ENCODE assay signal across 16 cellular contexts in genomic region chr1:8352471-8352845, GRCh38. TPM values are rescaled to one million over a fixed set of nuclear protein-coding genes. Genes with fewer than 3 reads are reported as not detected.
A peak's percentile ranks its signal among the peaks of the same experiment; 100 is the strongest.
DNase-seq lines count a peak whose midpoint lies in the region; ATAC-seq and TF ChIP-seq lines count a peak whose summit lies in the region.
"Had no signal": no experiment of that assay in that cellular context is flagged by ENCODE, and none has a peak within 500 bp of the region (broad histone marks: within the 10 kb centered on the region; RNA-seq: fewer than 3 reads in every experiment).

No MANE protein-coding gene starts in this region.

- H3K27ac ChIP-seq in right atrium auricular region (peak overlapping the region; percentile 78), dorsolateral prefrontal cortex (peak overlapping the region in 52 of 59 donors; percentile 3 to 82 (median 66)), neural progenitor cell (peak overlapping the region; percentile 70), upper lobe of right lung (peak overlapping the region; percentile 65)
- H3K27ac ChIP-seq: KMS-11 had no signal

- H3K4me3 Mint-ChIP-seq in neural progenitor cell: no peak overlapping the region

- peak overlapping the region; percentile 85 for H3K27ac Mint-ChIP-seq in neural progenitor cell

- H2AFZ ChIP-seq in neural progenitor cell (replicated peaks): no peak overlapping the region

- no peak overlapping the region for H3K9ac ChIP-seq in neural progenitor cell
- H3K9ac ChIP-seq: KMS-11 had no signal

- DNase-seq in right atrium auricular region (ENCODE audit: low spot score) (no peak), cardiac septum (ENCODE audit: low spot score) (no peak), dorsolateral prefrontal cortex (no peak), neural progenitor cell (ENCODE audit: low spot score) (no peak), upper lobe of right lung (no peak), activated gamma-delta T cell treated with Interleukin-2 at 50 U/mL for 16 hours (no peak)
- DNase-seq: activated T-cell treated with anti-CD3 and anti-CD28 coated beads, Interleukin-2, amount 50 U/mL, for 48 hours; AML-193; hippocampal formation; NCI-H146; T-helper 1 cell had no signal

- H3K9me3 Mint-ChIP-seq in neural progenitor cell: no peaks in the 10 kb centered on the region

- H3K36me3 Mint-ChIP-seq in neural progenitor cell: peaks cover 33% of the 10 kb centered on the region

- peaks cover 28% of the 10 kb centered on the region for H4K20me1 ChIP-seq in neural progenitor cell (ENCODE audit: low read depth)

- no peak for ATAC-seq in upper lobe of right lung
- no peak for ATAC-seq in HG02571 (IDR thresholded peaks at IDR 0.05; ENCODE audit: unreplicated experiment)
- no peak for ATAC-seq in GM21723 (IDR thresholded peaks at IDR 0.05; ENCODE audit: unreplicated experiment)
- ATAC-seq: activated CD4-positive, CD25-positive, alpha-beta regulatory T cell treated with anti-CD3 and anti-CD28 coated beads, Interleukin-2, amount 50 U/mL, for 24 hours had no signal

- H3K4me2 ChIP-seq in neural progenitor cell: no peak overlapping the region
- H3K4me2 ChIP-seq: KMS-11 had no signal

- no peak for TF ChIP-seq CTCF in right atrium auricular region (IDR thresholded peaks at IDR 0.05)
- TF ChIP-seq CTCF in dorsolateral prefrontal cortex (IDR thresholded peaks at IDR 0.05 in 54 of 56, conservative IDR thresholded peaks at IDR 0.05 in 2 of 56; ENCODE audit: low read depth in 1 of 56, partially characterized antibody in 56 of 56): no peak
- TF ChIP-seq CTCF in neural progenitor cell (IDR thresholded peaks at IDR 0.05): no peak
- TF ChIP-seq CTCF in upper lobe of right lung (IDR thresholded peaks at IDR 0.05): no peak

- H3K27me3 Mint-ChIP-seq in neural progenitor cell (ENCODE audit: insufficient read depth, low read depth): peaks cover 24% of the 10 kb centered on the region

- H3K36me3 ChIP-seq in right atrium auricular region (peaks cover 41% of the 10 kb centered on the region), neural progenitor cell (no peaks in the 10 kb centered on the region), upper lobe of right lung (peaks cover 43% of the 10 kb centered on the region)

- H3K4me1 ChIP-seq in right atrium auricular region (peaks cover 2 to 75% of the 10 kb centered on the region in 2 donors), neural progenitor cell (no peaks in the 10 kb centered on the region), upper lobe of right lung (peaks cover 9% of the 10 kb centered on the region)

- H3K9me3 ChIP-seq in right atrium auricular region: no peaks in the 10 kb centered on the region
- no peaks in the 10 kb centered on the region for H3K9me3 ChIP-seq in neural progenitor cell (ENCODE audit: low read depth)
- no peaks in the 10 kb centered on the region for H3K9me3 ChIP-seq in upper lobe of right lung

- H3K27me3 ChIP-seq in right atrium auricular region (no peaks in the 10 kb centered on the region), dorsolateral prefrontal cortex (no peaks in the 10 kb centered on the region), neural progenitor cell (no peaks in the 10 kb centered on the region), upper lobe of right lung (no peaks in the 10 kb centered on the region)

- H3K4me3 ChIP-seq in right atrium auricular region (no peak overlapping the region), dorsolateral prefrontal cortex (no peak overlapping the region), neural progenitor cell (no peak overlapping the region), upper lobe of right lung (no peak overlapping the region)
- H3K4me3 ChIP-seq: GM12878 had no signal

- intact Hi-C loops in cardiac septum (cut with DNase I): no loop called here
- intact Hi-C loops in dorsolateral prefrontal cortex (cut with DNase I): loop anchor here in 1 of 2 donors (5.0 kb wide), 1 partner anchor 340 kb away; no protein-coding TSS in a partner anchor
- intact Hi-C loops in upper lobe of right lung (cut with DNase I): loop anchor here (10.0 kb wide), 1 partner anchor 52 kb away; no protein-coding TSS in a partner anchor

- H3F3A ChIP-seq in neural progenitor cell (ENCODE audit: low read depth): peaks cover 33% of the 10 kb centered on the region

- H3K4me1 Mint-ChIP-seq in neural progenitor cell: peaks cover 28% of the 10 kb centered on the region

- no peaks in the 10 kb centered on the region for H3K79me2 ChIP-seq in neural progenitor cell (ENCODE audit: low read depth)

RNA-seq across cellular contexts. Expression of gene SLC45A1, which starts 34.5 kb away (rescaled TPM):
- total RNA-seq in right atrium auricular region (1 to 10 TPM; 1.0 to 3.0 TPM), cardiac septum (1.8 TPM), dorsolateral prefrontal cortex (10 to 100 TPM in 119 of 120 experiments, 1 to 10 TPM in 1; 8.8 to 28.7 (median 19.1) TPM), neural progenitor cell (ENCODE audit: low replicate concordance) (1.1 and 3.3 TPM in 2 replicates), upper lobe of right lung (1.9 TPM)
